Comparison of ENCODE assay signal across 9 cellular contexts in the genomic region with DNA sequence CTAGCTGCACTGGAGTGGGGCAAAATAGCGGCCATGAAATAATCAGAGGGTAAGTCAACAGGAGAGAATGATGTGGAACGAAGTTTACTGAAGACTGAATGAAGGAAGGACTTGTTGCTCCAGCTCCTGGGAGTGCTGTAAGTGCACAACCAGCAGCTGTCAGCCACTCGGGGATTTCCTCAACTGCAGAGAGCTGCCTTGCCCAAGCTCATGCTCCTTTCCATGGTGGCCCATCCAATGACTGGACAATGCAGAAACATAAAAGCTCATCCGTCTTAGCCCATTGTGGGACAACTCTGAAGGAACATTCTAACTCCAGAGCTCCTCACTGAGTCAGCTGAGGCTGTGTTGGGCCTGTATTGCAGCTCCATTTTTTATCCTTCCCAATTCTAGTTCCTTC.
"Had no signal": no experiment of that assay in that cellular context is flagged by ENCODE, and none has a peak within 500 bp of the region (broad histone marks: within the 10 kb centered on the region; RNA-seq: fewer than 3 reads in every experiment).

No MANE protein-coding gene starts in this region.

- H3K4me3 ChIP-seq: GM23248, HAP-1 had no signal

- H3K4me1 ChIP-seq: HAP-1 had no signal

- H3K27ac ChIP-seq: GM23248, HL-60 had no signal

- H3K9me3 Mint-ChIP-seq: IgD-negative memory B cell had no signal

- H3K36me3 ChIP-seq: HAP-1 had no signal

- H3K27me3 Mint-ChIP-seq: IgD-negative memory B cell had no signal

- H3K4me1 Mint-ChIP-seq: IgD-negative memory B cell had no signal

- H3K4me3 Mint-ChIP-seq: IgD-negative memory B cell had no signal

- H3K27ac Mint-ChIP-seq: IgD-negative memory B cell had no signal

- DNase-seq: GM23248, GOT3, H7, KG1 had no signal

- H2AFZ ChIP-seq: GM23248 had no signal

- ATAC-seq: HCT116, HepG2 had no signal

- H3K9ac ChIP-seq: GM23248 had no signal
